ENCODE assay signal across 25 cellular contexts in genomic region chrX:38770152-38770551, GRCh38.
"Had no signal": no experiment of that assay in that cellular context is flagged by ENCODE, and none has a peak within 500 bp of the region (broad histone marks: within the 10 kb centered on the region; RNA-seq: fewer than 3 reads in every experiment).

No MANE protein-coding gene starts in this region.

- H3K4me3 ChIP-seq: esophagus muscularis mucosa, heart left ventricle, stomach, tibial artery, upper lobe of right lung had no signal

- H3K27me3 ChIP-seq: esophagus muscularis mucosa, foreskin keratinocyte, tibial artery, upper lobe of right lung had no signal

- H3K9ac ChIP-seq: parathyroid adenoma had no signal

- DNase-seq: activated CD4-positive, alpha-beta memory T cell treated with anti-CD3 and anti-CD28 coated beads, Interleukin-2, amount 10 ng/mL, durations not matched to agents 7 days and 5 days; activated CD4-positive, alpha-beta T cell treated with anti-CD3 and anti-CD28 coated beads for 1 hour; activated CD4-positive, alpha-beta T cell treated with anti-CD3 and anti-CD28 coated beads, Interleukin-2, amount 10 ng/mL, durations not matched to agents 7 days and 5 days; activated CD8-positive, alpha-beta memory T cell treated with anti-CD3 and anti-CD28 coated beads, Interleukin-2, amount 50 U/mL, for 48 hours; activated gamma-delta T cell treated with Interleukin-2 at 50 U/mL for 16 hours; activated naive CD8-positive, alpha-beta T cell treated with anti-CD3 and anti-CD28 coated beads, Interleukin-2, amount 50 U/mL, for 24 hours; activated T-cell treated with anti-CD3 and anti-CD28 coated beads, Interleukin-2, amount 50 U/mL, for 24 hours; amygdala; caudate nucleus; endodermal cell; foreskin keratinocyte; heart left ventricle; kidney; naive thymus-derived CD8-positive, alpha-beta T cell; occipital lobe; right cardiac atrium; stimulated activated CD4-positive, alpha-beta T cell treated with anti-CD3 and anti-CD28 coated beads, Interleukin-15, amount 100 ng/mL, for 24 hours; stimulated activated CD4-positive, alpha-beta T cell treated with anti-CD3 and anti-CD28 coated beads, Interleukin-2, amount 100 ng/mL, for 24 hours; stimulated activated naive B cell treated with anti-CD40 and anti-IgM and Interleukin-4, amounts not matched to agents 10 μg/mL and 1 μg/mL and 100 μg/mL, for 72 hours; stomach; T-helper 9 cell; tibial artery; upper lobe of right lung had no signal

- H3K79me2 ChIP-seq: parathyroid adenoma had no signal

- H3K4me1 ChIP-seq: esophagus muscularis mucosa, foreskin keratinocyte, heart left ventricle, parathyroid adenoma, stomach, tibial artery, upper lobe of right lung had no signal

- FAIRE-seq: kidney had no signal

- H2AFZ ChIP-seq: parathyroid adenoma had no signal

- H3K27ac ChIP-seq: esophagus muscularis mucosa, foreskin keratinocyte, heart left ventricle, parathyroid adenoma, stomach, tibial artery, upper lobe of right lung had no signal

- ATAC-seq: activated naive CD8-positive, alpha-beta T cell treated with anti-CD3 and anti-CD28 coated beads, Interleukin-2, amount 50 U/mL, for 24 hours; foreskin keratinocyte; heart left ventricle; naive thymus-derived CD8-positive, alpha-beta T cell; right cardiac atrium; stimulated activated naive B cell treated with anti-CD40 and anti-IgM and Interleukin-4, amounts not matched to agents 10 μg/mL and 1 μg/mL and 100 μg/mL, for 72 hours; upper lobe of right lung had no signal

- H3K36me3 ChIP-seq: esophagus muscularis mucosa, heart left ventricle, stomach, tibial artery, upper lobe of right lung had no signal

- H3K9me3 ChIP-seq: esophagus muscularis mucosa, heart left ventricle, stomach, tibial artery, upper lobe of right lung had no signal
